In genomic region chr12:109154485-109155438, GRCh38 we compare ENCODE assay signal across 8 cellular contexts. TPM values are rescaled to one million over a fixed set of nuclear protein-coding genes. Genes with fewer than 3 reads are reported as not detected.
DNase-seq lines count a peak whose midpoint lies in the region; ATAC-seq and TF ChIP-seq lines count a peak whose summit lies in the region.

No MANE protein-coding gene starts in this region.

- ATAC-seq in GM18867 (IDR thresholded peaks at IDR 0.05; ENCODE audit: unreplicated experiment) (peak; percentile 89), HG03175 (IDR thresholded peaks at IDR 0.05; ENCODE audit: unreplicated experiment) (peak; percentile 90), lower lobe of right lung (peak; percentile 99)
- peak; percentile 93 for ATAC-seq in activated CD8-positive, alpha-beta T cell treated with anti-CD3 and anti-CD28 coated beads for 36 hours

- no peaks in the 10 kb centered on the region for H3K9me3 Mint-ChIP-seq in activated CD8-positive, alpha-beta T cell treated with anti-CD3 and anti-CD28 coated beads for 36 hours

- peak overlapping the region; percentile 26 for H3K27ac ChIP-seq in ectodermal cell (ENCODE audit: insufficient read depth, low read depth, low read length, poor library complexity, severe bottlenecking)
- H3K27ac ChIP-seq in lower lobe of right lung = peak overlapping the region; percentile 80

- POLR2A ChIA-PET in activated CD8-positive, alpha-beta T cell treated with anti-CD3 and anti-CD28 coated beads for 36 hours (lab: Charles Lee) = interaction anchor here (0.6 to 1.2 kb wide), 5 partner anchors 22 to 524 kb away, joined by 3 to 4 read pairs (median 4); partner anchors contain the start of gene UNG

- intact Hi-C loops in activated CD8-positive, alpha-beta T cell treated with anti-CD3 and anti-CD28 coated beads for 36 hours (cut with micrococcal nuclease) = no loop called here
- intact Hi-C loops in lower lobe of right lung (cut with DNase I) = no loop called here

- DNase-seq in A172 (ENCODE audit: low spot score) (peak; percentile 79), NCI-H526 treated with DMSO at 0.1 percent for 48 hours (lab: John Stamatoyannopoulos, UW) (peak; percentile 42), lower lobe of right lung (peak; percentile 87)
- peak; percentile 89 for DNase-seq in activated CD8-positive, alpha-beta T cell treated with anti-CD3 and anti-CD28 coated beads for 36 hours
- DNase-seq in stimulated activated CD4-positive, alpha-beta T cell treated with anti-CD3 and anti-CD28 coated beads, Interleukin-4, amount 100 ng/mL, for 48 hours (ENCODE audit: low read depth in 2 of 2) = peak; percentile 72 to 77

- WGBS in ectodermal cell, 2 experiments = 1% methylated on average over 59 to 61 of the region's 61 CpGs

- H3K27me3 ChIP-seq in ectodermal cell (ENCODE audit: control insufficient read depth, insufficient read depth, low read length, poor library complexity, severe bottlenecking) (peaks cover 22% of the 10 kb centered on the region), lower lobe of right lung (ENCODE audit: low read depth) (no peaks in the 10 kb centered on the region)

- peaks cover 12% of the 10 kb centered on the region for H3K4me1 Mint-ChIP-seq in activated CD8-positive, alpha-beta T cell treated with anti-CD3 and anti-CD28 coated beads for 36 hours (ENCODE audit: low read depth)

- CTCF ChIA-PET in activated CD8-positive, alpha-beta T cell treated with anti-CD3 and anti-CD28 coated beads for 36 hours (lab: Charles Lee) = interaction anchor here (0.7 to 2.9 kb wide), 4 partner anchors 43 to 725 kb away, joined by 3 to 11 read pairs (median 4); partner anchors contain the start of gene ALKBH2

- H3K27me3 Mint-ChIP-seq in activated CD8-positive, alpha-beta T cell treated with anti-CD3 and anti-CD28 coated beads for 36 hours = no peaks in the 10 kb centered on the region

- no peaks in the 10 kb centered on the region for H3K9me3 ChIP-seq in ectodermal cell (ENCODE audit: control insufficient read depth, low read length)
- H3K9me3 ChIP-seq in lower lobe of right lung = no peaks in the 10 kb centered on the region

- H3K36me3 Mint-ChIP-seq in activated CD8-positive, alpha-beta T cell treated with anti-CD3 and anti-CD28 coated beads for 36 hours (ENCODE audit: low read depth) = no peaks in the 10 kb centered on the region

- H3K36me3 ChIP-seq in ectodermal cell (ENCODE audit: control insufficient read depth, insufficient read depth, low read length) (no peaks in the 10 kb centered on the region), lower lobe of right lung (no peaks in the 10 kb centered on the region)

- peak overlapping the region; percentile 85 for H3K27ac Mint-ChIP-seq in activated CD8-positive, alpha-beta T cell treated with anti-CD3 and anti-CD28 coated beads for 36 hours

- no peaks in the 10 kb centered on the region for H3K4me1 ChIP-seq in ectodermal cell (ENCODE audit: control insufficient read depth, insufficient read depth, low read length)
- H3K4me1 ChIP-seq in lower lobe of right lung = peaks cover 31% of the 10 kb centered on the region

- TF ChIP-seq CTCF in activated CD8-positive, alpha-beta T cell treated with anti-CD3 and anti-CD28 coated beads for 36 hours (IDR thresholded peaks at IDR 0.05) = no peak
- TF ChIP-seq CTCF in lower lobe of right lung (IDR thresholded peaks at IDR 0.05) = no peak

- peak overlapping the region; percentile 84 for H3K4me3 Mint-ChIP-seq in activated CD8-positive, alpha-beta T cell treated with anti-CD3 and anti-CD28 coated beads for 36 hours

- H3K4me3 ChIP-seq in ectodermal cell (ENCODE audit: insufficient read depth, low read depth, low read length) (peak overlapping the region; percentile 63), lower lobe of right lung (peak overlapping the region; percentile 75)

RNA-seq across cellular contexts. Expression of gene ACACB, which starts 38.4 kb away (rescaled TPM):
- 3.2 and 5.7 TPM in 2 replicates for total RNA-seq in A172 (2014; rRNA removed; shearing (Covaris generic))
- total RNA-seq in activated CD8-positive, alpha-beta T cell treated with anti-CD3 and anti-CD28 coated beads for 36 hours = 10 to 100 TPM in 1 of 2 experiments, 1 to 10 TPM in 1; 8.7 to 11.2 TPM
- polyA plus RNA-seq in ectodermal cell (2013, experiment 1 of 4) = 7.8 TPM
- polyA plus RNA-seq in ectodermal cell (2013, experiment 2 of 4) = 8.1 TPM
- polyA plus RNA-seq in ectodermal cell (2013, experiment 3 of 4) = 6.3 TPM
- polyA plus RNA-seq in ectodermal cell (2013, experiment 4 of 4) = 7.0 TPM
- 42.5 TPM for total RNA-seq in lower lobe of right lung

RNA-seq across cellular contexts. Expression of gene UNG, which starts 57.4 kb away (rescaled TPM):
- 60.1 and 112 TPM in 2 replicates for total RNA-seq in A172 (2014; rRNA removed; shearing (Covaris generic))
- total RNA-seq in activated CD8-positive, alpha-beta T cell treated with anti-CD3 and anti-CD28 coated beads for 36 hours = 10 to 100 TPM; 86.4 to 93.3 TPM
- polyA plus RNA-seq in ectodermal cell (2013, experiment 1 of 4) = 129 TPM
- 141 TPM for polyA plus RNA-seq in ectodermal cell (2013, experiment 2 of 4)
- polyA plus RNA-seq in ectodermal cell (2013, experiment 3 of 4) = 90.9 TPM
- 95.9 TPM for polyA plus RNA-seq in ectodermal cell (2013, experiment 4 of 4)
- 20.5 TPM for total RNA-seq in lower lobe of right lung

Comparison
In these comparisons a context has a peak if more than half of its experiments do, and no peak if none do; other contexts are left out.
1. Peak in every context shown above with its lines: DNase-seq, ATAC-seq, H3K4me3 ChIP-seq and H3K27ac ChIP-seq.